Comparison of ENCODE assay signal across 23 cellular contexts in the genomic region with DNA sequence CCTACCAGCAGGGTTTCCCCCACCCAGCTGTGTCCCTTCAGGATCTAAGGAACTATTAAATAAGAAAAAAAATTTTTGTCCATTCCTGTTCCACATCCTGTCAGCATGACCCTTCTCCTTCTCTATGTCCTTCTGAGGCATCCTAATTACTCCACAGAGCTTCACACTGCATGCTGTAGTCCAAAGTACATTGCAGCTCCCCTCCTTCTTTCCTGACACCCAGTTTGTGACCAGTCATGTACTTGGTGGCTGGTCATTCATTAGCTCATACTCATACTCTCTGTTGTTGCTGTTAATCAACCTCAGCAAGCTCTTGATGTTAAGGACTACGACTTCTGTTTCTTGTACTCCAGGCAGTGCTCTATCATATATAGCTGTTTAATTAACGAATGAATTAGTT. TPM values are rescaled to one million over a fixed set of nuclear protein-coding genes. Genes with fewer than 3 reads are reported as not detected.
DNase-seq lines count a peak whose midpoint lies in the region; ATAC-seq, FAIRE-seq and TF ChIP-seq lines count a peak whose summit lies in the region.
"Had no signal": no experiment of that assay in that cellular context is flagged by ENCODE, and none has a peak within 500 bp of the region (broad histone marks: within the 10 kb centered on the region; RNA-seq: fewer than 3 reads in every experiment).

No MANE protein-coding gene starts in this region.

- no TSS peak for BruUV-seq in HepG2 (replicated peaks; lab: Mats Ljungman, UMichigan)

- H3K9me3 ChIP-seq in HepG2 (ENCODE audit: low read length) (no peaks in the 10 kb centered on the region), right lobe of liver (no peaks in the 10 kb centered on the region), vagina (no peaks in the 10 kb centered on the region)
- H3K9me3 ChIP-seq: A549 had no signal

- WGBS in HepG2 (ENCODE audit: low lambda C conversion rate): 0% methylated on average over 2 of the region's 2 CpGs
- 47% methylated on average over 2 of the region's 2 CpGs for WGBS in right lobe of liver (ENCODE audit: insufficient coverage, low coverage, low lambda C conversion rate, missing lambda C conversion rate)

- H4K20me1 ChIP-seq in HepG2 (ENCODE audit: insufficient read depth, low read length): no peaks in the 10 kb centered on the region

- peaks cover 13% of the 10 kb centered on the region for H3K9me3 Mint-ChIP-seq in neural crest cell
- H3K9me3 Mint-ChIP-seq: GM23338 had no signal

- H3K4me1 Mint-ChIP-seq in neural crest cell: peaks cover 23% of the 10 kb centered on the region

- no peaks in the 10 kb centered on the region for H3K79me2 ChIP-seq in HepG2 (ENCODE audit: insufficient read depth, low read length)

- H3K9ac ChIP-seq in HepG2 (ENCODE audit: insufficient read depth, low read depth, low read length): no peak overlapping the region

- no peaks in the 10 kb centered on the region for H3K27me3 Mint-ChIP-seq in neural crest cell (ENCODE audit: low read depth)

- no peak for TF ChIP-seq POLR2A in HepG2 (IDR thresholded peaks at IDR 0.05; ENCODE audit: insufficient read depth in 1 of 2, low read depth in 2 of 2, low read length in 2 of 2)
- no peak for TF ChIP-seq POLR2A in right lobe of liver (IDR thresholded peaks at IDR 0.05)
- TF ChIP-seq POLR2A in vagina (IDR thresholded peaks at IDR 0.05): no peak

- H3K4me1 ChIP-seq in HepG2 (ENCODE audit: insufficient read depth, low read length): no peaks in the 10 kb centered on the region
- no peaks in the 10 kb centered on the region for H3K4me1 ChIP-seq in right lobe of liver
- no peaks in the 10 kb centered on the region for H3K4me1 ChIP-seq in vagina

- no peak overlapping the region for H3K27ac ChIP-seq in HepG2 (ENCODE audit: extremely low read length, insufficient read depth, low read length)
- no peak overlapping the region for H3K27ac ChIP-seq in right lobe of liver
- H3K27ac ChIP-seq in vagina: no peak overlapping the region
- H3K27ac ChIP-seq: 22Rv1, A549, C4-2B had no signal

- H3K27me3 ChIP-seq in HepG2 (ENCODE audit: control insufficient read depth in 1 of 2, insufficient read depth in 2 of 2, low read length in 2 of 2) (peaks cover 0 to 29% of the 10 kb centered on the region in 2 experiments; a peak in 2 of 5 replicates), right lobe of liver (no peaks in the 10 kb centered on the region), vagina (no peaks in the 10 kb centered on the region)

- FAIRE-seq in HepG2 (lab: Jason Lieb, UNC): no peak
- FAIRE-seq: A549, G401.6, GM12891, H54, K562 had no signal

- H3K4me2 ChIP-seq in HepG2 (ENCODE audit: low read depth, low read length): no peak overlapping the region
- H3K4me2 ChIP-seq: A549, GM23338 had no signal

- intact Hi-C loops in HepG2 (cut with micrococcal nuclease; ENCODE audit: unreplicated experiment) (no loop called here), right lobe of liver (cut with DNase I) (no loop called here), vagina (cut with DNase I) (no loop called here)

- POLR2A ChIA-PET in HepG2 (lab: Yijun Ruan, JAX): no interaction called here

- CTCF ChIA-PET in HepG2 (lab: Yijun Ruan, JAX; ENCODE audit: low intra/inter-chr PET ratio, low total read pairs): no interaction called here

- TF ChIP-seq EP300 in HepG2 (IDR thresholded peaks at IDR 0.05; ENCODE audit: low read depth in 2 of 2, low read length in 2 of 2) (no peak), HepG2 (CRISPR knock-in tag; IDR thresholded peaks at IDR 0.05; ENCODE audit: borderline replicate concordance) (no peak)

- TF ChIP-seq RAD21 in HepG2 (CRISPR knock-in tag; IDR thresholded peaks at IDR 0.05): no peak

- H3K4me3 ChIP-seq in HepG2 (replicated peaks in 1 of 3; ENCODE audit: insufficient read depth in 1 of 3, low read depth in 2 of 3, low read length in 3 of 3) (no peak overlapping the region), right lobe of liver (no peak overlapping the region), vagina (no peak overlapping the region)
- H3K4me3 ChIP-seq: A549, GM23338, K562 had no signal

- TF ChIP-seq CTCF in HepG2 (CRISPR knock-in tag; IDR thresholded peaks at IDR 0.05) (no peak), right lobe of liver (IDR thresholded peaks at IDR 0.05) (no peak), neural crest cell (conservative IDR thresholded peaks at IDR 0.05) (no peak), vagina (IDR thresholded peaks at IDR 0.05) (no peak)

- peaks cover 2% of the 10 kb centered on the region for H3K36me3 Mint-ChIP-seq in neural crest cell (ENCODE audit: low read depth)

- H3K36me3 ChIP-seq in HepG2 (replicated peaks in 1 of 2; ENCODE audit: control insufficient read depth in 1 of 2, insufficient read depth in 2 of 2, low read length in 2 of 2) (no peaks in the 10 kb centered on the region), right lobe of liver (no peaks in the 10 kb centered on the region), vagina (no peaks in the 10 kb centered on the region)

- DNase-seq in HepG2 (ENCODE audit: low spot score) (no peak), right lobe of liver (no peak), kidney tubule cell (ENCODE audit: low spot score) (peak; percentile 42), neural crest cell (ENCODE audit: low read depth, low spot score) (no peak), NCI-H2171 (lab: John Stamatoyannopoulos, UW) (no peak), vagina (ENCODE audit: extremely low spot score in 2 of 2) (no peak)
- DNase-seq: AML-193; Calu3; CD4-positive, alpha-beta T cell; DMS53; DND-41; EL; HCEC 1CT; IMR-90 had no signal

- H3K27ac Mint-ChIP-seq in neural crest cell (ENCODE audit: unreplicated experiment): peak overlapping the region; percentile 1
- H3K27ac Mint-ChIP-seq: CD4-positive, alpha-beta T cell; GM23338 had no signal

- no peak overlapping the region for H2AFZ ChIP-seq in HepG2 (ENCODE audit: low read length)
- H2AFZ ChIP-seq: GM23338 had no signal

- H3K4me3 Mint-ChIP-seq in neural crest cell: no peak overlapping the region
- H3K4me3 Mint-ChIP-seq: CD4-positive, alpha-beta T cell; GM23338 had no signal

- ATAC-seq in HepG2 (peak; percentile 51; the same call in 1 of the 3 replicates), right lobe of liver (no peak), HG03280 (IDR thresholded peaks at IDR 0.05; ENCODE audit: unreplicated experiment) (no peak)
- ATAC-seq: A549, GM23338, K562 had no signal

- in situ Hi-C loops in HepG2 (cut with HindIII; ENCODE audit: extremely low pct_ligation_motif_present, low pct_unique_long_range_greater_than_20kb): no loop called here

TF ChIP-seq in HepG2, 621 proteins besides CTCF, POLR2A, EP300 and RAD21 (continues in another document):
- TF ChIP-seq ISX (CRISPR knock-in tag; conservative IDR thresholded peaks at IDR 0.05) (no peak), BRCA1 (CRISPR knock-in tag; IDR thresholded peaks at IDR 0.05) (no peak), HDAC2 (CRISPR knock-in tag; IDR thresholded peaks at IDR 0.05) (no peak), ZBTB3 (CRISPR knock-in tag; IDR thresholded peaks at IDR 0.05; ENCODE audit: borderline replicate concordance, low read depth) (no peak), RFX5 (IDR thresholded peaks at IDR 0.05; ENCODE audit: low read depth, low read length) (no peak)
- TF ChIP-seq, protein P1, sequence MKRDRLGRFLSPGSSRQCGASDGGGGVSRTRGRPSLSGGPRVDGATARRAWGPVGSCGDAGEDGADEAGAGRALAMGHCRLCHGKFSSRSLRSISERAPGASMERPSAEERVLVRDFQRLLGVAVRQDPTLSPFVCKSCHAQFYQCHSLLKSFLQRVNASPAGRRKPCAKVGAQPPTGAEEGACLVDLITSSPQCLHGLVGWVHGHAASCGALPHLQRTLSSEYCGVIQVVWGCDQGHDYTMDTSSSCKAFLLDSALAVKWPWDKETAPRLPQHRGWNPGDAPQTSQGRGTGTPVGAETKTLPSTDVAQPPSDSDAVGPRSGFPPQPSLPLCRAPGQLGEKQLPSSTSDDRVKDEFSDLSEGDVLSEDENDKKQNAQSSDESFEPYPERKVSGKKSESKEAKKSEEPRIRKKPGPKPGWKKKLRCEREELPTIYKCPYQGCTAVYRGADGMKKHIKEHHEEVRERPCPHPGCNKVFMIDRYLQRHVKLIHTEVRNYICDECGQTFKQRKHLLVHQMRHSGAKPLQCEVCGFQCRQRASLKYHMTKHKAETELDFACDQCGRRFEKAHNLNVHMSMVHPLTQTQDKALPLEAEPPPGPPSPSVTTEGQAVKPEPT (CRISPR knock-in tag; IDR thresholded peaks at IDR 0.05; ENCODE audit: low read depth): no peak

RNA-seq across cellular contexts. Expression of a gene that starts 2.4 kb away (rescaled TPM):
- 0.07 TPM in 1 of 2 replicates, not detected in the other for total RNA-seq in HepG2 (2016; rRNA removed; fragmentation: Illumina TruSeq; extraction: Trizol)
- total RNA-seq in HepG2 (2016; cell fraction: cytosol; rRNA removed; fragmentation: Illumina TruSeq; extraction: Trizol; ENCODE audit: low read depth): not detected in 2 replicates
- 0.17 TPM in 1 of 2 replicates, not detected in the other for total RNA-seq in HepG2 (2016; cell fraction: insoluble cytoplasmic fraction; rRNA removed; fragmentation: Illumina TruSeq; extraction: Trizol)
- total RNA-seq in HepG2 (2016; cell fraction: membrane; rRNA removed; fragmentation: Illumina TruSeq; extraction: Trizol): not detected in 2 replicates
- not detected in 2 replicates for total RNA-seq in HepG2 (2016; cell fraction: nucleus; rRNA removed; fragmentation: Illumina TruSeq; extraction: Trizol)
- polyA plus RNA-seq in HepG2 (2011; rRNA removed): 0.05 and 0.08 TPM in 2 replicates
- 0.03 TPM in 2 replicates for polyA plus RNA-seq in HepG2 (2011; cell fraction: cytosol; rRNA removed)
- 0.19 TPM in 1 of 2 replicates, not detected in the other for polyA plus RNA-seq in HepG2 (2011; cell fraction: nucleus; rRNA removed)
- polyA plus RNA-seq in HepG2 (2012): not detected in 2 replicates
- polyA plus RNA-seq in HepG2 (2016; cell fraction: cytosol; fragmentation: Illumina TruSeq; extraction: Trizol; ENCODE audit: low read depth): not detected in 2 replicates
- not detected in 2 replicates for polyA plus RNA-seq in HepG2 (2016; cell fraction: insoluble cytoplasmic fraction; fragmentation: Illumina TruSeq; extraction: Trizol; ENCODE audit: low read depth)
- polyA plus RNA-seq in HepG2 (2016; cell fraction: membrane; fragmentation: Illumina TruSeq; extraction: Trizol; ENCODE audit: low read depth): not detected in 2 replicates
- polyA plus RNA-seq in HepG2 (2016; cell fraction: nucleus; fragmentation: Illumina TruSeq; extraction: Trizol; ENCODE audit: insufficient read depth, low read depth): not detected in 2 replicates
- 1.7 TPM in 1 of 2 replicates, not detected in the other for polyA minus RNA-seq in HepG2 (2011; rRNA and poly(A)+ RNA removed; ENCODE audit: low replicate concordance)
- not detected in 2 replicates for polyA minus RNA-seq in HepG2 (2011; cell fraction: cytosol; rRNA and poly(A)+ RNA removed)
- 0.26 and 0.62 TPM in 2 replicates for polyA minus RNA-seq in HepG2 (2011; cell fraction: nucleus; rRNA and poly(A)+ RNA removed)
- not detected for total RNA-seq in right lobe of liver
- total RNA-seq in neural crest cell: 0.84 and 1.2 TPM in 2 replicates
- 0.74 TPM for total RNA-seq in vagina
- total RNA-seq: CD4-positive, alpha-beta T cell had no signal
